In the genomic region with DNA sequence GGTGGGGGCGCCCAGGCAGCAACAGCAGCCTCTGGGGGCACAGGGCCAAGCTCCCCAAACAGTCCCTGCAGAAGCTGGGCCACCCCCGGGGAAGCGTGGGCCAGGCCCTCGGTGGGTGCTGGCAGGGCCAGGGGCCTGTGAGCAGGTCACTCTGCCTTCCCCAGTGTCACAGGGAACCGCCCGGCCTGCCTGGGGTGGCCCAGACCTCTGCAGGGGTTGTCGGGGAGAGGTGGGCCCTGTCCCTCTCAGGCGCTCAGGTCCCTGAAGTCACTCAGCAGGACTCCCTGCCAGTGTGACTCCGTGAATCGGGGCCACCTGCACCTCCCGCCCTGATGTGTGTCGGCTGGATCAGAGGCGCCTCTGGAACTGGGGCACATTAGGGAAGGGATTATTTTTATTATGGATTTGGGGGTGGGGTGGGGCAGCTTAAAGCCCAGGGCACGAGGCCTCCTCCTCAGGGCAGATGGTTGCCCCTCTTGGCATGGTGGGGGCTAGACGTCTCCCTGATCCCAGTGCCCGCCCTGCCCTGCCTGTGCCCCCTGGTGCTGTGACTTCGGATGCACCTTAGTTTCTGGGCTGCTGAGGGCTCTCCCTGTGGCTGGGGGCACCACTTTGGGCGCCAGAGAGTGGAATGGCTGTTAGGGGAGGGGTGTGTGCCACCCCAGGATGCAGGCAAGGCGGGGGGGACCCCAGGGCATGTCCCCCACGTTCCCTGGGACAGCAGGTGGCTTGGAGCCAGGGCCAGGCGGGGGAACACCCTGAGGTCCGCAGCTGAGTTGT, we compare ENCODE assay signal across 17 cellular contexts. TPM values are rescaled to one million over a fixed set of nuclear protein-coding genes. Genes with fewer than 3 reads are reported as not detected.
DNase-seq lines count a peak whose midpoint lies in the region; ATAC-seq and TF ChIP-seq lines count a peak whose summit lies in the region.
"Had no signal": no experiment of that assay in that cellular context is flagged by ENCODE, and none has a peak within 500 bp of the region (broad histone marks: within the 10 kb centered on the region; RNA-seq: fewer than 3 reads in every experiment).

No MANE protein-coding gene starts in this region.

- peak overlapping the region; percentile 56 for H3K27ac Mint-ChIP-seq in stimulated activated naive B cell treated with anti-CD40 and anti-IgM and Interleukin-4, amounts not matched to agents 10 μg/mL and 1 μg/mL and 100 μg/mL, for 72 hours
- no peak overlapping the region for H3K27ac Mint-ChIP-seq in naive thymus-derived CD4-positive, alpha-beta T cell

- H3K4me3 ChIP-seq in SK-N-SH (ENCODE audit: low read depth in 2 of 2, low read length in 1 of 2) = no peak overlapping the region
- no peak overlapping the region for H3K4me3 ChIP-seq in NT2/D1 (ENCODE audit: insufficient read length, low read depth)
- H3K4me3 ChIP-seq in naive thymus-derived CD4-positive, alpha-beta T cell (ENCODE audit: low read length) = no peak overlapping the region
- H3K4me3 ChIP-seq: SK-N-MC had no signal

- CTCF ChIA-PET in SK-N-SH (lab: Yijun Ruan, JAX) = interaction anchor here (1.2 to 2.6 kb wide), 4 partner anchors 16 to 301 kb away, joined by 3 to 15 read pairs (median 4); no protein-coding TSS in a partner anchor
- CTCF ChIA-PET in naive thymus-derived CD4-positive, alpha-beta T cell (lab: Charles Lee) = no interaction called here

- no peaks in the 10 kb centered on the region; the same call in 1 of the 2 replicates for H3K79me2 ChIP-seq in SK-N-SH (ENCODE audit: insufficient read depth)

- no peak overlapping the region for H2AFZ ChIP-seq in SK-N-SH (ENCODE audit: low read depth)

- no peak overlapping the region for H3K4me2 ChIP-seq in SK-N-SH

- DNase-seq in SK-N-SH = no peak
- DNase-seq in NT2/D1 (ENCODE audit: low read depth, low spot score) = no peak
- DNase-seq in stimulated activated naive B cell treated with anti-CD40 and anti-IgM and Interleukin-4, amounts not matched to agents 10 μg/mL and 1 μg/mL and 100 μg/mL, for 72 hours = no peak
- DNase-seq in NCI-H2171 treated with DMSO at 0.1 percent for 48 hours (lab: John Stamatoyannopoulos, UW) = no peak
- DNase-seq in naive thymus-derived CD4-positive, alpha-beta T cell = no peak
- DNase-seq: Caco-2, DMS153, EL, Kasumi-1, MM.1S, NCI-H1092 treated with DMSO at 0.1 percent for 48 hours, NCI-H1694 had no signal

- no peaks in the 10 kb centered on the region for H3K9me2 ChIP-seq in SK-N-SH

- H3K27me3 ChIP-seq in SK-N-SH (ENCODE audit: insufficient read depth) = peaks cover 24% of the 10 kb centered on the region; the same call in 1 of the 2 replicates
- peaks cover 52% of the 10 kb centered on the region for H3K27me3 ChIP-seq in NT2/D1 (ENCODE audit: insufficient read depth, insufficient read length)
- H3K27me3 ChIP-seq in naive thymus-derived CD4-positive, alpha-beta T cell (ENCODE audit: control insufficient read depth in 2 of 2, insufficient read depth in 2 of 2, low read length in 2 of 2) = no peaks in the 10 kb centered on the region

- H3K9me3 Mint-ChIP-seq in stimulated activated naive B cell treated with anti-CD40 and anti-IgM and Interleukin-4, amounts not matched to agents 10 μg/mL and 1 μg/mL and 100 μg/mL, for 72 hours = peaks cover 4 to 5% of the 10 kb centered on the region in 2 donors
- H3K9me3 Mint-ChIP-seq in naive thymus-derived CD4-positive, alpha-beta T cell = peaks cover 0 to 2% (median 0%) of the 10 kb centered on the region in 11 donors

- no peak overlapping the region for H3K4me3 Mint-ChIP-seq in stimulated activated naive B cell treated with anti-CD40 and anti-IgM and Interleukin-4, amounts not matched to agents 10 μg/mL and 1 μg/mL and 100 μg/mL, for 72 hours
- no peak overlapping the region for H3K4me3 Mint-ChIP-seq in naive thymus-derived CD4-positive, alpha-beta T cell

- H3K9me3 ChIP-seq in SK-N-SH (no peaks in the 10 kb centered on the region), NT2/D1 (ENCODE audit: insufficient read depth, low read length) (no peaks in the 10 kb centered on the region)
- H3K9me3 ChIP-seq in naive thymus-derived CD4-positive, alpha-beta T cell (ENCODE audit: control insufficient read depth in 2 of 3, low read length in 3 of 3) = no peaks in the 10 kb centered on the region
- H3K9me3 ChIP-seq: Caco-2 had no signal

- intact Hi-C loops in naive thymus-derived CD4-positive, alpha-beta T cell (cut with micrococcal nuclease) = no loop called here

- H4K20me1 ChIP-seq in SK-N-SH (ENCODE audit: insufficient read depth) = no peaks in the 10 kb centered on the region

- TF ChIP-seq RAD21 in SK-N-SH (IDR thresholded peaks at IDR 0.05; ENCODE audit: low read length) = no peak

- H3K27ac ChIP-seq in SK-N-SH (ENCODE audit: low read depth in 2 of 2, low read length in 1 of 2) = no peak overlapping the region
- H3K27ac ChIP-seq in naive thymus-derived CD4-positive, alpha-beta T cell (ENCODE audit: low read depth, low read length) = no peak overlapping the region
- H3K27ac ChIP-seq: SK-N-MC had no signal

- ATAC-seq in SK-N-SH treated with all-trans-retinoic acid at 6 μM for 48 hours = peak; percentile 4
- ATAC-seq in stimulated activated naive B cell treated with anti-CD40 and anti-IgM and Interleukin-4, amounts not matched to agents 10 μg/mL and 1 μg/mL and 100 μg/mL, for 72 hours (replicated peaks) = peak; percentile 6 to 11
- no peak for ATAC-seq in naive thymus-derived CD4-positive, alpha-beta T cell
- ATAC-seq: Right ventricle myocardium inferior had no signal

- no peaks in the 10 kb centered on the region for H3F3A ChIP-seq in SK-N-SH (replicated peaks; ENCODE audit: insufficient read depth)

- H3K36me3 ChIP-seq in SK-N-SH (replicated peaks in 1 of 2; ENCODE audit: control insufficient read depth in 1 of 2, insufficient read depth in 2 of 2, low read length in 1 of 2) = no peaks in the 10 kb centered on the region
- H3K36me3 ChIP-seq in NT2/D1 (ENCODE audit: insufficient read depth, insufficient read length, low read length) = peaks cover 17% of the 10 kb centered on the region
- H3K36me3 ChIP-seq in naive thymus-derived CD4-positive, alpha-beta T cell (ENCODE audit: control insufficient read depth in 2 of 3, insufficient read depth in 3 of 3, low read length in 3 of 3) = no peaks in the 10 kb centered on the region

- H3K4me1 ChIP-seq in SK-N-SH (ENCODE audit: control insufficient read depth in 1 of 2, insufficient read depth in 2 of 2, low read depth in 1 of 2, low read length in 1 of 2) (peaks cover 0 to 13% of the 10 kb centered on the region in 2 experiments; a peak in 1 of 4 replicates), NT2/D1 (ENCODE audit: insufficient read depth, insufficient read length) (peaks cover 47% of the 10 kb centered on the region)
- H3K4me1 ChIP-seq in naive thymus-derived CD4-positive, alpha-beta T cell (ENCODE audit: control insufficient read depth in 2 of 2, insufficient read depth in 2 of 2, low read length in 2 of 2) = no peaks in the 10 kb centered on the region

- H3K9ac ChIP-seq in SK-N-SH (no peak overlapping the region), NT2/D1 (ENCODE audit: insufficient read length, low read depth) (peak overlapping the region; percentile 37)

- WGBS in SK-N-SH (ENCODE audit: low lambda C conversion rate) = 52% methylated on average over 7 of the region's 22 CpGs

- TF ChIP-seq EP300 in SK-N-SH (IDR thresholded peaks at IDR 0.05; ENCODE audit: borderline replicate concordance in 1 of 2, low read depth in 1 of 2, low read length in 1 of 2) = no peak

- no peak for TF ChIP-seq CTCF in SK-N-SH (IDR thresholded peaks at IDR 0.05)

- H3K4me1 Mint-ChIP-seq in stimulated activated naive B cell treated with anti-CD40 and anti-IgM and Interleukin-4, amounts not matched to agents 10 μg/mL and 1 μg/mL and 100 μg/mL, for 72 hours = peaks cover 0 to 4% of the 10 kb centered on the region in 2 donors
- peaks cover 0 to 6% (median 0%) of the 10 kb centered on the region in 7 donors for H3K4me1 Mint-ChIP-seq in naive thymus-derived CD4-positive, alpha-beta T cell

- peaks cover 15 to 49% of the 10 kb centered on the region in 2 donors for H3K27me3 Mint-ChIP-seq in stimulated activated naive B cell treated with anti-CD40 and anti-IgM and Interleukin-4, amounts not matched to agents 10 μg/mL and 1 μg/mL and 100 μg/mL, for 72 hours
- H3K27me3 Mint-ChIP-seq in naive thymus-derived CD4-positive, alpha-beta T cell = peaks cover 0 to 8% (median 3%) of the 10 kb centered on the region in 5 donors

- POLR2A ChIA-PET in SK-N-SH (lab: Yijun Ruan, JAX) = interaction anchor here (0.5 kb wide), 1 partner anchor 274 kb away, joined by 3 read pairs; a partner anchor contains a TSS
- POLR2A ChIA-PET in naive thymus-derived CD4-positive, alpha-beta T cell (lab: Charles Lee) = no interaction called here

- peaks cover 19 to 23% of the 10 kb centered on the region in 2 donors for H3K36me3 Mint-ChIP-seq in stimulated activated naive B cell treated with anti-CD40 and anti-IgM and Interleukin-4, amounts not matched to agents 10 μg/mL and 1 μg/mL and 100 μg/mL, for 72 hours
- peaks cover 0 to 6% (median 0%) of the 10 kb centered on the region in 5 donors for H3K36me3 Mint-ChIP-seq in naive thymus-derived CD4-positive, alpha-beta T cell

TF ChIP-seq in SK-N-SH, 30 proteins besides CTCF, POLR2A, EP300 and RAD21 (continues in another document):
- TF ChIP-seq SIN3A (IDR thresholded peaks at IDR 0.05; ENCODE audit: borderline replicate concordance, low read depth, low read length) (no peak), FOXM1 (IDR thresholded peaks at IDR 0.05; ENCODE audit: low read depth) (no peak)

RNA-seq across cellular contexts. Expression of a gene that starts 1.2 kb away (rescaled TPM):
- not detected in 2 replicates for polyA plus RNA-seq in SK-N-SH (2012; rRNA removed)
- 0.05 TPM in 2 replicates for polyA plus RNA-seq in SK-N-SH (2012; cell fraction: cytosol; rRNA removed)
- 0.05 and 0.09 TPM in 2 replicates for polyA plus RNA-seq in SK-N-SH (2012; cell fraction: nucleus; rRNA removed)
- total RNA-seq in naive thymus-derived CD4-positive, alpha-beta T cell = not detected
- polyA plus RNA-seq in naive thymus-derived CD4-positive, alpha-beta T cell = not detected
- total RNA-seq: A673, Caco-2, H4, Right ventricle myocardium inferior had no signal

RNA-seq across cellular contexts. Expression of a gene that starts 13.4 kb away (rescaled TPM):
- 17.7 and 18.0 TPM in 2 replicates for polyA plus RNA-seq in SK-N-SH (2012; rRNA removed)
- polyA plus RNA-seq in SK-N-SH (2012; cell fraction: cytosol; rRNA removed) = 2.9 and 4.9 TPM in 2 replicates
- 109 and 165 TPM in 2 replicates for polyA plus RNA-seq in SK-N-SH (2012; cell fraction: nucleus; rRNA removed)
- 10 to 100 TPM; 32.0 to 74.8 (median 51.7) TPM for total RNA-seq in naive thymus-derived CD4-positive, alpha-beta T cell
- 1 to 10 TPM; 4.5 to 8.2 TPM for polyA plus RNA-seq in naive thymus-derived CD4-positive, alpha-beta T cell

RNA-seq across cellular contexts. Expression of a gene that starts 13.6 kb away (rescaled TPM):
- polyA plus RNA-seq in SK-N-SH (2012; rRNA removed) = 27.7 and 29.9 TPM in 2 replicates
- polyA plus RNA-seq in SK-N-SH (2012; cell fraction: cytosol; rRNA removed) = 9.5 and 17.8 TPM in 2 replicates
- polyA plus RNA-seq in SK-N-SH (2012; cell fraction: nucleus; rRNA removed) = 65.7 and 84.7 TPM in 2 replicates
- total RNA-seq in naive thymus-derived CD4-positive, alpha-beta T cell = 10 to 100 TPM; 16.3 to 34.3 (median 30.3) TPM
- 10 to 100 TPM; 21.2 to 42.9 TPM for polyA plus RNA-seq in naive thymus-derived CD4-positive, alpha-beta T cell

RNA-seq across cellular contexts. Expression of a gene that starts 41.2 kb away (rescaled TPM):
- 0.02 and 0.19 TPM in 2 replicates for polyA plus RNA-seq in SK-N-SH (2012; rRNA removed)
- polyA plus RNA-seq in SK-N-SH (2012; cell fraction: cytosol; rRNA removed) = 0.04 and 0.07 TPM in 2 replicates
- 0.64 and 1.0 TPM in 2 replicates for polyA plus RNA-seq in SK-N-SH (2012; cell fraction: nucleus; rRNA removed)
- total RNA-seq in naive thymus-derived CD4-positive, alpha-beta T cell = under 1 TPM in 1 of 5 experiments, not detected in 4; 0.64 TPM
- not detected for polyA plus RNA-seq in naive thymus-derived CD4-positive, alpha-beta T cell
- total RNA-seq: A673, H4 had no signal
